ENCODE assay signal across 31 cellular contexts in genomic region chr11:491358-491757, GRCh38. TPM values are rescaled to one million over a fixed set of nuclear protein-coding genes. Genes with fewer than 3 reads are reported as not detected.
"Had no signal": no experiment of that assay in that cellular context is flagged by ENCODE, and none has a peak within 500 bp of the region (broad histone marks: within the 10 kb centered on the region; RNA-seq: fewer than 3 reads in every experiment).

No MANE protein-coding gene starts in this region.

- H3K27ac Mint-ChIP-seq: immature natural killer cell; mesothelial cell of epicardium; naive B cell; neural progenitor cell; progenitor cell of endocrine pancreas; stimulated activated naive B cell treated with anti-CD40 and anti-IgM and Interleukin-4, amounts not matched to agents 10 μg/mL and 1 μg/mL and 100 μg/mL, for 72 hours had no signal

- H3K4me3 Mint-ChIP-seq: immature natural killer cell; mesothelial cell of epicardium; naive B cell; natural killer cell; nephron progenitor cell; neural progenitor cell; stimulated activated naive B cell treated with anti-CD40 and anti-IgM and Interleukin-4, amounts not matched to agents 10 μg/mL and 1 μg/mL and 100 μg/mL, for 72 hours had no signal

- H3K27me3 ChIP-seq: left lung, neural progenitor cell, neutrophil, ovary, right atrium auricular region, sigmoid colon, spleen, stomach, testis, thyroid gland, transverse colon, upper lobe of left lung, vagina had no signal

- H3K36me3 Mint-ChIP-seq: naive B cell, natural killer cell had no signal

- H3K4me1 Mint-ChIP-seq: immature natural killer cell; mesothelial cell of epicardium; natural killer cell; stimulated activated naive B cell treated with anti-CD40 and anti-IgM and Interleukin-4, amounts not matched to agents 10 μg/mL and 1 μg/mL and 100 μg/mL, for 72 hours had no signal

- H3K4me3 ChIP-seq: left lung, lung, neural progenitor cell, ovary, right atrium auricular region, sigmoid colon, spleen, stomach, testis, thyroid gland, transverse colon, upper lobe of left lung, vagina had no signal

- DNase-seq: hypothalamus; immature natural killer cell; left colon; mesendoderm; naive B cell; natural killer cell; nephron progenitor cell; occipital lobe; ovary; sigmoid colon; small intestine; spleen; stimulated activated CD4-positive, alpha-beta T cell treated with anti-CD3 and anti-CD28 coated beads, Interleukin-4, amount 100 ng/mL, for 24 hours; stimulated activated CD8-positive, alpha-beta memory T cell treated with anti-CD3 and anti-CD28 coated beads, Interleukin-4, amount 100 ng/mL, for 48 hours; stimulated activated naive B cell treated with anti-CD40 and anti-IgM and Interleukin-4, amounts not matched to agents 10 μg/mL and 1 μg/mL and 100 μg/mL, for 72 hours; stimulated activated naive CD8-positive, alpha-beta T cell treated with anti-CD3 and anti-CD28 coated beads, Interleukin-15, Interleukin-2, amounts not matched to agents 100 U/mL and 50 U/mL, for 24 hours; stomach; testis; thyroid gland; transverse colon had no signal

- FAIRE-seq: islet of Langerhans, kidney, small intestine had no signal

- H3K27ac ChIP-seq: left lung, neural progenitor cell, neutrophil, ovary, right atrium auricular region, sigmoid colon, spleen, stomach, testis, thyroid gland, transverse colon, upper lobe of left lung, vagina had no signal

- H3K9me3 Mint-ChIP-seq: mesothelial cell of epicardium; naive B cell; natural killer cell; stimulated activated naive B cell treated with anti-CD40 and anti-IgM and Interleukin-4, amounts not matched to agents 10 μg/mL and 1 μg/mL and 100 μg/mL, for 72 hours had no signal

- H3K27me3 Mint-ChIP-seq: naive B cell; progenitor cell of endocrine pancreas; stimulated activated naive B cell treated with anti-CD40 and anti-IgM and Interleukin-4, amounts not matched to agents 10 μg/mL and 1 μg/mL and 100 μg/mL, for 72 hours had no signal

- H3K36me3 ChIP-seq: neural progenitor cell, ovary had no signal

RNA-seq across cellular contexts. Expression of gene ANO9, which starts 49.5 kb away (rescaled TPM):
- total RNA-seq: occipital lobe had no signal
